In genomic region chr2:240215676-240216051, GRCh38 we compare ENCODE assay signal across 20 cellular contexts.
"Had no signal": no experiment of that assay in that cellular context is flagged by ENCODE, and none has a peak within 500 bp of the region (broad histone marks: within the 10 kb centered on the region; RNA-seq: fewer than 3 reads in every experiment).

No MANE protein-coding gene starts in this region.

- H3K4me1 Mint-ChIP-seq: activated CD4-positive, alpha-beta T cell treated with anti-CD3 and anti-CD28 coated beads for 36 hours; natural killer cell; stimulated activated effector memory CD8-positive, alpha-beta T cell treated with anti-CD3 and anti-CD28 coated beads, Interleukin-12 subunit alpha, Interleukin-12 subunit beta, amount 100 ng/mL, for 72 hours; stimulated activated naive CD8-positive, alpha-beta T cell treated with anti-CD3 and anti-CD28 coated beads, Interleukin-15, amount 100 ng/mL, for 72 hours; T-cell had no signal

- H3K36me3 ChIP-seq: adrenal gland, heart left ventricle, ovary, right atrium auricular region, tibial nerve had no signal

- H3K4me3 Mint-ChIP-seq: activated CD4-positive, alpha-beta T cell treated with anti-CD3 and anti-CD28 coated beads for 36 hours; activated T-cell treated with anti-CD3 and anti-CD28 coated beads, Interleukin-2, amount 50 U/mL, for 24 hours; natural killer cell; stimulated activated effector memory CD8-positive, alpha-beta T cell treated with anti-CD3 and anti-CD28 coated beads, Interleukin-12 subunit alpha, Interleukin-12 subunit beta, amount 100 ng/mL, for 72 hours; stimulated activated naive CD8-positive, alpha-beta T cell treated with anti-CD3 and anti-CD28 coated beads, Interleukin-15, amount 100 ng/mL, for 72 hours; T-cell; T-helper 2 cell treated with Interferon-gamma antibody and Interleukin-4, amounts not matched to agents 5 μg/mL and 100 μg/mL, for 36 hours had no signal

- H3K4me1 ChIP-seq: adrenal gland, heart left ventricle, psoas muscle, right atrium auricular region, tibial nerve had no signal

- H3K9me3 Mint-ChIP-seq: activated naive CD4-positive, alpha-beta T cell treated with anti-CD3 and anti-CD28 coated beads, Interleukin-2, amount 50 U/mL, for 72 hours; activated T-cell treated with anti-CD3 and anti-CD28 coated beads, Interleukin-2, amount 50 U/mL, for 24 hours; natural killer cell; stimulated activated effector memory CD8-positive, alpha-beta T cell treated with anti-CD3 and anti-CD28 coated beads, Interleukin-12 subunit alpha, Interleukin-12 subunit beta, amount 100 ng/mL, for 72 hours; stimulated activated naive CD8-positive, alpha-beta T cell treated with anti-CD3 and anti-CD28 coated beads, Interleukin-15, amount 100 ng/mL, for 72 hours; T-cell; T-helper 2 cell treated with Interferon-gamma antibody and Interleukin-4, amounts not matched to agents 5 μg/mL and 100 μg/mL, for 36 hours had no signal

- H3K36me3 Mint-ChIP-seq: activated naive CD4-positive, alpha-beta T cell treated with anti-CD3 and anti-CD28 coated beads, Interleukin-2, amount 50 U/mL, for 72 hours; natural killer cell; stimulated activated effector memory CD8-positive, alpha-beta T cell treated with anti-CD3 and anti-CD28 coated beads, Interleukin-12 subunit alpha, Interleukin-12 subunit beta, amount 100 ng/mL, for 72 hours; T-cell had no signal

- H3K4me3 ChIP-seq: adrenal gland, heart left ventricle, lung, ovary, psoas muscle, right atrium auricular region, tibial nerve had no signal

- H3K27me3 ChIP-seq: adrenal gland, ovary, right atrium auricular region, tibial nerve had no signal

- H3K9me3 ChIP-seq: adrenal gland, heart left ventricle, ovary, psoas muscle, right atrium auricular region, tibial nerve had no signal

- H3K27ac ChIP-seq: adrenal gland, epithelial cell of prostate, heart left ventricle, ovary, psoas muscle, right atrium auricular region, tibial nerve had no signal

- DNase-seq: activated CD4-positive, alpha-beta T cell treated with anti-CD3 and anti-CD28 coated beads for 36 hours; activated CD4-positive, alpha-beta T cell treated with anti-CD3 and anti-CD28 coated beads, Interleukin-2, amount 50 U/mL, for 4 hours; activated CD8-positive, alpha-beta memory T cell treated with anti-CD3 and anti-CD28 coated beads, Interleukin-2, amount 50 U/mL, for 4 hours; activated T-cell treated with anti-CD3 and anti-CD28 coated beads, Interleukin-2, amount 50 U/mL, for 24 hours; cortex of kidney; stimulated activated CD4-positive, alpha-beta T cell treated with anti-CD3 and anti-CD28 coated beads, Interleukin-2, amount 100 ng/mL, for 24 hours; stimulated activated naive CD8-positive, alpha-beta T cell treated with anti-CD3 and anti-CD28 coated beads, Interleukin-15, amount 100 ng/mL, for 72 hours had no signal

- H3K27ac Mint-ChIP-seq: activated CD4-positive, alpha-beta T cell treated with anti-CD3 and anti-CD28 coated beads for 36 hours; activated naive CD4-positive, alpha-beta T cell treated with anti-CD3 and anti-CD28 coated beads, Interleukin-2, amount 50 U/mL, for 72 hours; activated T-cell treated with anti-CD3 and anti-CD28 coated beads, Interleukin-2, amount 50 U/mL, for 24 hours; natural killer cell; stimulated activated effector memory CD8-positive, alpha-beta T cell treated with anti-CD3 and anti-CD28 coated beads, Interleukin-12 subunit alpha, Interleukin-12 subunit beta, amount 100 ng/mL, for 72 hours; stimulated activated naive CD8-positive, alpha-beta T cell treated with anti-CD3 and anti-CD28 coated beads, Interleukin-15, amount 100 ng/mL, for 72 hours; T-cell; T-helper 2 cell treated with Interferon-gamma antibody and Interleukin-4, amounts not matched to agents 5 μg/mL and 100 μg/mL, for 36 hours had no signal
